ENCODE assay signal across 1 cellular context in genomic region chr1:6491076-6491449, GRCh38.
TF ChIP-seq lines count a peak whose summit lies in the region.

No MANE protein-coding gene starts in this region.

TF ChIP-seq in endothelial cell of umbilical vein, 7 proteins besides CTCF, POLR2A, EP300 and RAD21:
- no peak for TF ChIP-seq EZH2 (IDR thresholded peaks at IDR 0.05; ENCODE audit: borderline replicate concordance, low read depth, low read length, severe bottlenecking)
- TF ChIP-seq POLR2AphosphoS5 (IDR thresholded peaks at IDR 0.05; ENCODE audit: insufficient read depth, low read depth, low read length): no peak
- no peak for TF ChIP-seq MYC (IDR thresholded peaks at IDR 0.05; ENCODE audit: low read depth, low read length)
- TF ChIP-seq JUN (IDR thresholded peaks at IDR 0.05; ENCODE audit: borderline replicate concordance, insufficient read depth, insufficient read length, low read depth): no peak
- no peak for TF ChIP-seq MAX (IDR thresholded peaks at IDR 0.05; ENCODE audit: insufficient read depth, insufficient read length)
- no peak for TF ChIP-seq FOS (IDR thresholded peaks at IDR 0.05; ENCODE audit: borderline replicate concordance, insufficient read depth, low read length)
- TF ChIP-seq GATA2 (IDR thresholded peaks at IDR 0.05; ENCODE audit: insufficient read depth, insufficient read length, low read depth, low read length): no peak
